18 cellular contexts compared by ENCODE assay signal in genomic region chr5:156678484-156678883, GRCh38.
"Had no signal": no experiment of that assay in that cellular context is flagged by ENCODE, and none has a peak within 500 bp of the region (broad histone marks: within the 10 kb centered on the region; RNA-seq: fewer than 3 reads in every experiment).

No MANE protein-coding gene starts in this region.

- H3K4me3 ChIP-seq: dorsolateral prefrontal cortex, left lung, thyroid gland had no signal

- H3K27me3 Mint-ChIP-seq: activated CD8-positive, alpha-beta T cell treated with anti-CD3 and anti-CD28 coated beads for 36 hours had no signal

- H3K4me3 Mint-ChIP-seq: activated CD4-positive, alpha-beta T cell treated with anti-CD3 and anti-CD28 coated beads, Interleukin-2, amount 10 ng/mL, durations not matched to agents 24 days and 14 days; activated CD8-positive, alpha-beta T cell treated with anti-CD3 and anti-CD28 coated beads for 36 hours; activated T-helper 17 cell treated with anti-CD3 and anti-CD28 coated beads, Interleukin-2, amount 50 U/mL, for 72 hours; brain had no signal

- H3K4me1 ChIP-seq: left lung, thyroid gland had no signal

- H3K27ac Mint-ChIP-seq: activated CD4-positive, alpha-beta T cell treated with anti-CD3 and anti-CD28 coated beads, Interleukin-2, amount 10 ng/mL, durations not matched to agents 24 days and 14 days; activated CD8-positive, alpha-beta T cell treated with anti-CD3 and anti-CD28 coated beads for 36 hours; activated T-helper 17 cell treated with anti-CD3 and anti-CD28 coated beads, Interleukin-2, amount 50 U/mL, for 72 hours had no signal

- H3K36me3 ChIP-seq: left lung, thyroid gland had no signal

- H3K27me3 ChIP-seq: dorsolateral prefrontal cortex, left lung, thyroid gland had no signal

- DNase-seq: activated CD4-positive, alpha-beta T cell treated with anti-CD3 and anti-CD28 coated beads, Interleukin-2, amount 10 ng/mL, durations not matched to agents 24 days and 14 days; activated CD4-positive, CD25-positive, alpha-beta regulatory T cell; activated CD8-positive, alpha-beta T cell treated with anti-CD3 and anti-CD28 coated beads for 36 hours; activated naive CD4-positive, alpha-beta T cell treated with Interleukin-2 at 50 U/mL for 16 hours; activated T-cell treated with anti-CD3 and anti-CD28 coated beads, Interleukin-2, amount 50 U/mL, for 1 hour; central memory CD4-positive, alpha-beta T cell; dorsolateral prefrontal cortex; left lung; mammary epithelial cell; midbrain; occipital lobe; stimulated activated CD4-positive, alpha-beta T cell treated with anti-CD3 and anti-CD28 coated beads, Interleukin-12 subunit alpha, Interleukin-12 subunit beta, amount 100 ng/mL, for 4 hours; stimulated activated CD4-positive, alpha-beta T cell treated with anti-CD3 and anti-CD28 coated beads, Interleukin-1b, Interleukin-23, amount 100 ng/mL, for 48 hours; stimulated activated CD8-positive, alpha-beta memory T cell treated with anti-CD3 and anti-CD28 coated beads, Interleukin-4, amount 100 ng/mL, for 48 hours; stimulated activated naive CD4-positive, alpha-beta T cell; thyroid gland had no signal

- H3K4me1 Mint-ChIP-seq: activated CD4-positive, alpha-beta T cell treated with anti-CD3 and anti-CD28 coated beads, Interleukin-2, amount 10 ng/mL, durations not matched to agents 24 days and 14 days; activated T-helper 17 cell treated with anti-CD3 and anti-CD28 coated beads, Interleukin-2, amount 50 U/mL, for 72 hours had no signal

- ATAC-seq: activated CD8-positive, alpha-beta T cell treated with anti-CD3 and anti-CD28 coated beads for 36 hours; activated T-helper 17 cell treated with anti-CD3 and anti-CD28 coated beads, Interleukin-2, amount 50 U/mL, for 72 hours; left lung had no signal

- H3K9me3 ChIP-seq: left lung, thyroid gland had no signal

- H3K9me3 Mint-ChIP-seq: activated CD4-positive, alpha-beta T cell treated with anti-CD3 and anti-CD28 coated beads, Interleukin-2, amount 10 ng/mL, durations not matched to agents 24 days and 14 days; activated CD8-positive, alpha-beta T cell treated with anti-CD3 and anti-CD28 coated beads for 36 hours; activated T-helper 17 cell treated with anti-CD3 and anti-CD28 coated beads, Interleukin-2, amount 50 U/mL, for 72 hours; brain had no signal

- H3K27ac ChIP-seq: dorsolateral prefrontal cortex, left lung, thyroid gland had no signal

- H3K36me3 Mint-ChIP-seq: brain had no signal
